14 cellular contexts compared by ENCODE assay signal in the genomic region with DNA sequence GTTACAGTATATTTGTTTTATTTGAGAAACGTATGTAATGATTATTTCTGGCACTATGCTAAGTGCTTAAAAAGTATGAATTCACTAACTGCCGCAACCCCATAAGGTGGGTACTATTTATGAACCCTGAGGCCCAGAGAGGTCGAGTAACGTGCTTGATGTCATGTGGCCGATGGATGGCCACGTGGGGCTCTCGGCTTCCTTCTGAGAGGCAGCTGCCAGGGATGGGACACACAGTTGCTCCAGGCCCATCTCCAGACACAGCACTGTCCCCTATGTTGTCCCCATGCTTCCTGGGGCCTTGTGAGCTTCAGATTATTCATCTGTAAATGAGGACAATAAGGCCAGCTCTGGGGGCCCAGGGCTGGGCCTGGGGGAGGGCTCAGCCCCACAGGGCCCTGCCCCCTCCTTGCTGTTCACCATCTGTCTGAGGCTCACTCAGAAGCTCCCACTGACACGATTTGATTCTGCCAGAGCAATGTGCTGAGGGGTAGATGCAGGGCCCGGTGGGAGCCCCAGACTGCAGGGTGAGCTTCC.
A peak's percentile ranks its signal among the peaks of the same experiment; 100 is the strongest.
DNase-seq lines count a peak whose midpoint lies in the region; ATAC-seq and TF ChIP-seq lines count a peak whose summit lies in the region.
"Had no signal": no experiment of that assay in that cellular context is flagged by ENCODE, and none has a peak within 500 bp of the region (broad histone marks: within the 10 kb centered on the region; RNA-seq: fewer than 3 reads in every experiment).

No MANE protein-coding gene starts in this region.

- TF ChIP-seq CTCF in dorsolateral prefrontal cortex (IDR thresholded peaks at IDR 0.05 in 54 of 56, conservative IDR thresholded peaks at IDR 0.05 in 2 of 56; ENCODE audit: low read depth in 1 of 56, partially characterized antibody in 56 of 56), result no peak
- TF ChIP-seq CTCF in progenitor cell of endocrine pancreas (IDR thresholded peaks at IDR 0.05; ENCODE audit: unreplicated experiment), result no peak

- H3K27ac ChIP-seq in dorsolateral prefrontal cortex, result peak overlapping the region; percentile 88 to 100 (median 99)
- H3K27ac ChIP-seq: cardiac muscle cell had no signal

- peak overlapping the region; percentile 99 for H3K27ac Mint-ChIP-seq in progenitor cell of endocrine pancreas
- no peak overlapping the region for H3K27ac Mint-ChIP-seq in activated CD8-positive, alpha-beta memory T cell treated with anti-CD3 and anti-CD28 coated beads, Interleukin-2, amount 10 ng/mL, durations not matched to agents 7 days and 5 days

- intact Hi-C loops in dorsolateral prefrontal cortex (cut with DNase I), result loop anchor here (1.0 to 10.0 kb wide), 9 partner anchors 35 to 245 kb away; partner anchors contain the start of gene CALM1 (in 1 of the 2)

- no peaks in the 10 kb centered on the region for H3K36me3 Mint-ChIP-seq in progenitor cell of endocrine pancreas (ENCODE audit: insufficient read depth)
- H3K36me3 Mint-ChIP-seq in activated CD8-positive, alpha-beta memory T cell treated with anti-CD3 and anti-CD28 coated beads, Interleukin-2, amount 10 ng/mL, durations not matched to agents 7 days and 5 days, result no peaks in the 10 kb centered on the region

- CTCF ChIA-PET in activated CD8-positive, alpha-beta memory T cell treated with anti-CD3 and anti-CD28 coated beads, Interleukin-2, amount 10 ng/mL, durations not matched to agents 7 days and 5 days (lab: Charles Lee), result interaction anchor here (2.0 kb wide), 1 partner anchor 11 kb away, joined by 6 read pairs; no protein-coding TSS in a partner anchor

- H3K4me1 Mint-ChIP-seq in progenitor cell of endocrine pancreas (ENCODE audit: low read depth), result peaks cover 60% of the 10 kb centered on the region
- H3K4me1 Mint-ChIP-seq in activated CD8-positive, alpha-beta memory T cell treated with anti-CD3 and anti-CD28 coated beads, Interleukin-2, amount 10 ng/mL, durations not matched to agents 7 days and 5 days, result no peaks in the 10 kb centered on the region

- no peaks in the 10 kb centered on the region for H3K27me3 Mint-ChIP-seq in progenitor cell of endocrine pancreas
- peaks cover 28% of the 10 kb centered on the region for H3K27me3 Mint-ChIP-seq in activated CD8-positive, alpha-beta memory T cell treated with anti-CD3 and anti-CD28 coated beads, Interleukin-2, amount 10 ng/mL, durations not matched to agents 7 days and 5 days

- H3K4me3 ChIP-seq in dorsolateral prefrontal cortex, result no peak overlapping the region
- H3K4me3 ChIP-seq: cardiac muscle cell, tibial nerve had no signal

- ATAC-seq in HG03521 (IDR thresholded peaks at IDR 0.05; ENCODE audit: unreplicated experiment) (no peak), SK-N-SH treated with all-trans-retinoic acid at 6 μM for 48 hours (no peak)
- no peak for ATAC-seq in activated CD8-positive, alpha-beta memory T cell treated with anti-CD3 and anti-CD28 coated beads, Interleukin-2, amount 10 ng/mL, durations not matched to agents 7 days and 5 days

- no peak overlapping the region for H3K4me3 Mint-ChIP-seq in progenitor cell of endocrine pancreas (ENCODE audit: low read depth)
- no peak overlapping the region for H3K4me3 Mint-ChIP-seq in activated CD8-positive, alpha-beta memory T cell treated with anti-CD3 and anti-CD28 coated beads, Interleukin-2, amount 10 ng/mL, durations not matched to agents 7 days and 5 days

- peak; percentile 75 for DNase-seq in DMS 273 (lab: John Stamatoyannopoulos, UW; ENCODE audit: unreplicated experiment)
- DNase-seq in NCI-H2171 (lab: John Stamatoyannopoulos, UW), result peak; percentile 78
- DNase-seq in dorsolateral prefrontal cortex, result no peak
- DNase-seq in progenitor cell of endocrine pancreas (ENCODE audit: low spot score, unreplicated experiment), result no peak
- no peak for DNase-seq in putamen (ENCODE audit: low spot score)
- DNase-seq in activated CD8-positive, alpha-beta memory T cell treated with anti-CD3 and anti-CD28 coated beads, Interleukin-2, amount 10 ng/mL, durations not matched to agents 7 days and 5 days, result no peak
- DNase-seq: activated CD4-positive, CD25-positive, alpha-beta regulatory T cell treated with anti-CD3 and anti-CD28 coated beads, Interleukin-2, amount 50 U/mL, for 72 hours; activated CD8-positive, alpha-beta memory T cell treated with anti-CD3 and anti-CD28 coated beads, Interleukin-2, amount 50 U/mL, for 4 hours; activated naive CD4-positive, alpha-beta T cell treated with anti-CD3 and anti-CD28 coated beads, Interleukin-2, amount 50 U/mL, for 16 hours; kidney had no signal

- no peaks in the 10 kb centered on the region for H3K9me3 Mint-ChIP-seq in progenitor cell of endocrine pancreas (ENCODE audit: low read depth)
- H3K9me3 Mint-ChIP-seq in activated CD8-positive, alpha-beta memory T cell treated with anti-CD3 and anti-CD28 coated beads, Interleukin-2, amount 10 ng/mL, durations not matched to agents 7 days and 5 days (ENCODE audit: low read depth), result no peaks in the 10 kb centered on the region

- no peaks in the 10 kb centered on the region for H3K27me3 ChIP-seq in dorsolateral prefrontal cortex
- H3K27me3 ChIP-seq: cardiac muscle cell had no signal

TF ChIP-seq in SK-N-SH treated with all-trans-retinoic acid at 6 μM for 48 hours, 23 proteins besides CTCF, POLR2A, EP300 and RAD21:
- TF ChIP-seq PATZ1 (CRISPR knock-in tag; IDR thresholded peaks at IDR 0.05; ENCODE audit: borderline replicate concordance) (no peak), RARB (CRISPR knock-in tag; IDR thresholded peaks at IDR 0.05) (no peak), OSR1 (CRISPR knock-in tag; IDR thresholded peaks at IDR 0.05) (no peak), PPARA (CRISPR knock-in tag; IDR thresholded peaks at IDR 0.05; ENCODE audit: borderline replicate concordance) (no peak), SNAI2 (CRISPR knock-in tag; IDR thresholded peaks at IDR 0.05) (no peak), ISL1 (CRISPR knock-in tag; IDR thresholded peaks at IDR 0.05) (no peak), ZFP3 (CRISPR knock-in tag; IDR thresholded peaks at IDR 0.05) (no peak), TOX (CRISPR knock-in tag; IDR thresholded peaks at IDR 0.05; ENCODE audit: borderline replicate concordance) (no peak)

Comparison
In these comparisons a context has a peak if more than half of its experiments do, and no peak if none do; other contexts are left out.
1. DNase-seq: peak in DMS 273 (single experiment) and NCI-H2171 (single experiment); none in dorsolateral prefrontal cortex (0 of 10), progenitor cell of endocrine pancreas (single experiment), putamen (single experiment) and activated CD8-positive, alpha-beta memory T cell treated with anti-CD3 and anti-CD28 coated beads, Interleukin-2, amount 10 ng/mL, durations not matched to agents 7 days and 5 days (single experiment).